Comparison of ENCODE assay signal across 14 cellular contexts in the genomic region with DNA sequence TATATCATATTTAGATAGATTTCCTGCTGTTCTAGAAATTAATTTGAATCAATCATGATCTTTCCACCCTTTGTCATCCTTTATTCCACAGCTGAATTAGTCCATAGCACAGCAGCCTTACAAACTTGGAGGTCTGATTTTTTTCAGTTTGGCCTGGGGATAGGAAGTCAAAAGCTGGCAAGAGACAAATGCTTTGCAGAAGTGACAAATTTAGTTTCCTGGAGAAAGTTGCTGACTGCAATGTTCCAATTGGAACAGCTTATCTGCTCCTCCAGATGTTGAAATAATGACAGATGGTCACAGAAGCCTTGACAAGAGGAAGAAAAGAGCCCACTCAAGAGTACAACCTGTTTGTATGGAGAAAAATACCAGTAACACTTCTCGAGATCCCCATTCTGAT.
"Had no signal": no experiment of that assay in that cellular context is flagged by ENCODE, and none has a peak within 500 bp of the region (broad histone marks: within the 10 kb centered on the region; RNA-seq: fewer than 3 reads in every experiment).

No MANE protein-coding gene starts in this region.

- DNase-seq: activated CD4-positive, alpha-beta T cell treated with anti-CD3 and anti-CD28 coated beads for 1 hour; activated CD4-positive, alpha-beta T cell treated with anti-CD3 and anti-CD28 coated beads, Interleukin-2, amount 50 U/mL, for 4 hours; activated naive CD4-positive, alpha-beta T cell treated with Interleukin-2 at 50 U/mL for 16 hours; activated T-cell treated with anti-CD3 and anti-CD28 coated beads for 4 hours; kidney; lower lobe of right lung; sigmoid colon; stimulated activated CD4-positive, alpha-beta T cell treated with anti-CD3 and anti-CD28 coated beads, Interleukin-1b, Interleukin-23, amount 100 ng/mL, for 48 hours; stomach; SW 1271 had no signal

- H3K4me1 ChIP-seq: breast epithelium, lower lobe of right lung, sigmoid colon, stomach had no signal

- H3K4me3 Mint-ChIP-seq: activated T-helper 17 cell treated with anti-CD3 and anti-CD28 coated beads, Interleukin-2, amount 50 U/mL, for 72 hours; T-helper 2 cell treated with Interferon-gamma antibody and Interleukin-4, amounts not matched to agents 5 μg/mL and 100 μg/mL, for 36 hours had no signal

- H3K4me1 Mint-ChIP-seq: activated T-helper 17 cell treated with anti-CD3 and anti-CD28 coated beads, Interleukin-2, amount 50 U/mL, for 72 hours had no signal

- H3K9me3 ChIP-seq: breast epithelium, lower lobe of right lung, sigmoid colon, stomach had no signal

- H3K27ac ChIP-seq: breast epithelium, lower lobe of right lung, sigmoid colon, stomach, VCaP had no signal

- H3K27me3 Mint-ChIP-seq: activated T-helper 17 cell treated with anti-CD3 and anti-CD28 coated beads, Interleukin-2, amount 50 U/mL, for 72 hours had no signal

- H3K27ac Mint-ChIP-seq: activated T-helper 17 cell treated with anti-CD3 and anti-CD28 coated beads, Interleukin-2, amount 50 U/mL, for 72 hours; T-helper 2 cell treated with Interferon-gamma antibody and Interleukin-4, amounts not matched to agents 5 μg/mL and 100 μg/mL, for 36 hours had no signal

- H3K36me3 ChIP-seq: breast epithelium, lower lobe of right lung, sigmoid colon, stomach had no signal

- H3K27me3 ChIP-seq: breast epithelium, sigmoid colon, stomach had no signal

- H3K4me3 ChIP-seq: breast epithelium, lower lobe of right lung, sigmoid colon, stomach had no signal
